In the genomic region with DNA sequence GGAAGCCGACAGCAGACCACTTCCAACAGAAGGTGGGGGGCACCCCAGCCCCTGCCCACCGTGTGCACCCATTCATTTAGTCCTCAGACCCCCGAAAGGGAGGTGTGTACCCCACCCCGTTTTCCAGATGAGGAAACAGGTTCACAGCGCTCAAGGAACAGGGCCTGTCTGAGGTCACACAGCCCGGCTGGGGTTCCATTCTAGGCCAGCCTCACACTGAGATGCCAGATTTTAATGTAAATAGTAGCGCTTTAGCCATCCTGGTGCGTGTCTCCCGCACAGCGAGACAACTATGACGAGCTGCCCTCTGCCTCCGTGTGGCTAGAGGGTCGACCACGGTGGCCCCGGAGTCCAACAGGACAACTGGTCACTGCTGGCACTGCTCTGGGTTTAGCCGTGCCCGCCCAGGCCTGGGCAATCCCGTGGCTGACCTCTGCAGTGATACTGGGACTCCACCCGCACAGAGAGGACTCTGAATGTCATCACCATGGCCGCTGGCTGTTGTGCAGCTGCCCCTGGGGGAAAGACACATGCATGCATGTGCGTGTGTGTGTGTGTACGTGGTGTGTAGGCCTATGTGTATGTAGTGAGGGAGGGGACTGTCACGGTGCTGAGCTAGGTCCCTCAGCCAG, we compare ENCODE assay signal across 1 cellular context.
TF ChIP-seq lines count a peak whose summit lies in the region.

No MANE protein-coding gene starts in this region.

TF ChIP-seq in GM23338, 12 proteins besides CTCF, POLR2A, EP300 and RAD21 (continued from another document):
- TF ChIP-seq ZNF462 (CRISPR knock-in tag; IDR thresholded peaks at IDR 0.05): no peak
- TF ChIP-seq STAT1 (IDR thresholded peaks at IDR 0.05; ENCODE audit: unreplicated experiment): no peak
- no peak for TF ChIP-seq EZH2phosphoT487 (IDR thresholded peaks at IDR 0.05; ENCODE audit: unreplicated experiment)
- no peak for TF ChIP-seq JUNB (IDR thresholded peaks at IDR 0.05; ENCODE audit: unreplicated experiment)
